Comparison of ENCODE assay signal across 8 cellular contexts in the genomic region with DNA sequence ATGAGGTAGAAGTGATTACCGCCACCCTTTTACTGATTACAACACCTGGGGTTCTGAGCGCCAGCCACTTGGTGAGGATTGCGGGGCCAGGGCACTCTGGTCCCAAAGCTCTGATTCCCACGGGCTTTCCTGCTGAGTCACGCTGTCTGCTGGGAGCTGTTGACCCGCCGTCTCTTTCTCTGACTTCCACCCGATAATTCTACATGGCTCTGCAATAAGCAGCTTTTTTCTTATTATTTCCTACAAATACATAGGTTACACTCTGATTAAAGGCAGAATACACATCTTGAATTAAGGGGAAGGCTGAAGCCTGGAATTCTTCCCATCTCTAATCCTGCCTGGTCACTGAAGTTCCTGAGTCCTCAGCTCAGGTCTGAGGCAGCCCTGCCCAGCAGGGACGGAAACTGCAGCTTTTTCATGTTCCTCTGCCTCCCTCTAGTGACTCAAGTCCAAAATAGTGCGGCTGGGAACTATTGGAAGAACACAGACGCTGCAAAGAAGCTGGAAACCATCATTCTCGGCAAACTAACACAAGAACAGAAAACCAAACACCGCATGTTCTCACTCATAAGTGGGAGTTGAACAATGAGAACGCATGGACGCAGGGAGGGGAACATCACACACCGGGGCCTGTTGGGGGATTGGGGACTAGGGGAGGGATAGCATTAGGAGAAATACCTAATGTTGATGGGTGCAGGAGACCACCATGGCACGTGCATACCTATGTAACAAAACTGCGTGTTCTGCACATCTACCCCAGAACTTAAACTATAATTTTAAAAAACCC.
A peak's percentile ranks its signal among the peaks of the same experiment; 100 is the strongest.
DNase-seq lines count a peak whose midpoint lies in the region; ATAC-seq and TF ChIP-seq lines count a peak whose summit lies in the region.

No MANE protein-coding gene starts in this region.

- no peaks in the 10 kb centered on the region for H3K36me3 ChIP-seq in HCT116 (ENCODE audit: control insufficient read depth in 1 of 2, insufficient read depth in 2 of 2, low read length in 2 of 2)
- H3K36me3 ChIP-seq in prostate gland: no peaks in the 10 kb centered on the region

- no peaks in the 10 kb centered on the region for H3K79me2 ChIP-seq in HCT116 (ENCODE audit: insufficient read depth, low read length)

- no TSS peak for BruUV-seq in HCT116 (replicated peaks; lab: Mats Ljungman, UMichigan)

- 10% methylated on average over 18 of the region's 18 CpGs for WGBS in right cardiac atrium
- WGBS in prostate gland: 11% methylated on average over 18 of the region's 18 CpGs

- intact Hi-C loops in HCT116 (cut with micrococcal nuclease) (loop anchor here (1.0 to 5.0 kb wide), 6 partner anchors 199 to 449 kb away; partner anchors contain the start of genes PFKFB3 and RBM17), right cardiac atrium (cut with DNase I) (loop anchor here (2.0 to 5.0 kb wide), 5 partner anchors 199 to 294 kb away; partner anchors contain the start of gene PFKFB3 (in 3 of the 4)), prostate gland (cut with DNase I) (loop anchor here (2.0 to 5.0 kb wide), 3 partner anchors 199 to 314 kb away; partner anchors contain the start of genes PFKFB3 and RBM17)

- in situ Hi-C loops in G401 (cut with HindIII; ENCODE audit: low sequenced_read_pairs) (no loop called here), astrocyte of the spinal cord (cut with HindIII; ENCODE audit: low sequenced_read_pairs) (no loop called here)

- H3K9me3 ChIP-seq in HCT116 (ENCODE audit: control insufficient read depth in 1 of 2, insufficient read depth in 1 of 2, low read depth in 1 of 2, low read length in 2 of 2): no peaks in the 10 kb centered on the region
- H3K9me3 ChIP-seq in right cardiac atrium (ENCODE audit: control insufficient read depth, low read length): no peaks in the 10 kb centered on the region
- H3K9me3 ChIP-seq in prostate gland: no peaks in the 10 kb centered on the region

- H3K9me2 ChIP-seq in HCT116 (ENCODE audit: insufficient read depth): no peaks in the 10 kb centered on the region

- peak overlapping the region; percentile 49 for H3K9ac ChIP-seq in HCT116 (ENCODE audit: low read length)

- ATAC-seq in HCT116: peak; percentile 97
- ATAC-seq in right cardiac atrium: peak; percentile 95 to 96
- no peak for ATAC-seq in HG03460 (IDR thresholded peaks at IDR 0.05; ENCODE audit: unreplicated experiment)

- POLR2A ChIA-PET in HCT116 (lab: Charles Lee): interaction anchor here (0.8 to 2.2 kb wide), 3 partner anchors 126 to 257 kb away, joined by 3 to 33 read pairs (median 3); partner anchors contain the start of gene PFKFB3

- H3K27ac ChIP-seq in HCT116 (ENCODE audit: low read depth, low read length) (peak overlapping the region; percentile 0; the same call in 1 of the 2 replicates), right cardiac atrium (ENCODE audit: low read length) (no peak overlapping the region), prostate gland (peak overlapping the region; percentile 25 to 40)

- H3K4me1 ChIP-seq in HCT116 (ENCODE audit: control insufficient read depth in 1 of 2, insufficient read depth in 2 of 2, low read length in 2 of 2): peaks cover 0 to 11% of the 10 kb centered on the region in 2 experiments; a peak in 2 of 4 replicates
- no peaks in the 10 kb centered on the region for H3K4me1 ChIP-seq in right cardiac atrium (ENCODE audit: control insufficient read depth, insufficient read depth, low read length)
- no peaks in the 10 kb centered on the region for H3K4me1 ChIP-seq in prostate gland (replicated peaks)

- TF ChIP-seq POLR2A in HCT116 (IDR thresholded peaks at IDR 0.05; ENCODE audit: borderline replicate concordance, extremely low read depth, insufficient read depth, insufficient read length) (no peak), prostate gland (IDR thresholded peaks at IDR 0.05) (no peak)

- H3K4me3 ChIP-seq in HCT116 (replicated peaks in 1 of 2; ENCODE audit: low read depth in 1 of 2, low read length in 2 of 2) (peak overlapping the region; percentile 46 to 57), astrocyte of the spinal cord (ENCODE audit: low read depth, low read length) (peak overlapping the region; percentile 30), right cardiac atrium (ENCODE audit: low read length) (peak overlapping the region; percentile 72), prostate gland (peak overlapping the region; percentile 5 to 21)

- TF ChIP-seq CTCF in HCT116 (IDR thresholded peaks at IDR 0.05 in 2 of 3, conservative IDR thresholded peaks at IDR 0.05 in 1 of 3; ENCODE audit: borderline replicate concordance in 1 of 3, insufficient read depth in 1 of 3, low read depth in 2 of 3, low read length in 2 of 3) (peak; percentile 66 to 96 (median 81)), astrocyte of the spinal cord (IDR thresholded peaks at IDR 0.05; ENCODE audit: low read depth, low read length) (peak; percentile 75), prostate gland (IDR thresholded peaks at IDR 0.05) (peak; percentile 21 to 92 (median 82))

- peak; percentile 89 for DNase-seq in G401 (ENCODE audit: low spot score)
- peak; percentile 89 for DNase-seq in HCT116 (ENCODE audit: low read depth, low spot score)
- DNase-seq in NCI-H1048 (lab: John Stamatoyannopoulos, UW): peak; percentile 39
- DNase-seq in SW 1271 (lab: John Stamatoyannopoulos, UW): peak; percentile 53 to 83
- peak; percentile 94 for DNase-seq in astrocyte of the spinal cord (ENCODE audit: low read depth, low spot score)
- DNase-seq in right cardiac atrium: peak; percentile 72 to 86 (median 81)
- DNase-seq in prostate gland (ENCODE audit: low spot score): peak; percentile 80

- peak overlapping the region; percentile 84 for H3K4me2 ChIP-seq in HCT116 (ENCODE audit: low read length)

- peak; percentile 97 for TF ChIP-seq RAD21 in HCT116 (IDR thresholded peaks at IDR 0.05; ENCODE audit: low read depth)

- CTCF ChIA-PET in HCT116 (lab: Charles Lee): interaction anchor here (0.6 to 3.5 kb wide), 47 partner anchors 9 to 779 kb away, joined by 3 to 118 read pairs (median 4); partner anchors contain the start of genes FBH1 and PFKFB3

- no peaks in the 10 kb centered on the region for H4K20me1 ChIP-seq in HCT116 (ENCODE audit: insufficient read depth)

- H2AFZ ChIP-seq in HCT116 (ENCODE audit: low read depth, low read length, poor library complexity, severe bottlenecking): peak overlapping the region; percentile 78

- RAD21 ChIA-PET in HCT116 (lab: Charles Lee; ENCODE audit: low non-redundant PET in 1 of 2, low total read pairs in 2 of 2, uncharacterized antibody in 2 of 2, unreplicated experiment in 2 of 2): interaction anchor here (0.6 to 2.3 kb wide), 15 partner anchors 14 to 1266 kb away, joined by 3 to 25 read pairs (median 4); partner anchors contain the start of genes PFKFB3 (in 2 of the 2), ANKRD16 (in 1 of the 2) and FBH1 (in 1 of the 2)

- H3K27me3 ChIP-seq in HCT116 (ENCODE audit: insufficient read depth, low read length) (no peaks in the 10 kb centered on the region), right cardiac atrium (ENCODE audit: control insufficient read depth, insufficient read depth) (no peaks in the 10 kb centered on the region), prostate gland (replicated peaks; ENCODE audit: insufficient read depth) (no peaks in the 10 kb centered on the region)

TF ChIP-seq in HCT116, 20 proteins besides CTCF, POLR2A, EP300 and RAD21 (continues in another document):
- TF ChIP-seq EZH2phosphoT487 (IDR thresholded peaks at IDR 0.05; ENCODE audit: borderline replicate concordance): no peak
- TF ChIP-seq CBX3 (IDR thresholded peaks at IDR 0.05; ENCODE audit: low read depth): peak; percentile 38; the same call in 1 of the 2 replicates
- TF ChIP-seq TCF7L2 (IDR thresholded peaks at IDR 0.05; ENCODE audit: borderline replicate concordance, extremely low read depth, insufficient read depth, insufficient read length): no peak
- TF ChIP-seq ZBTB33 (IDR thresholded peaks at IDR 0.05; ENCODE audit: extremely low read depth, insufficient replicate concordance, low read length): no peak
- no peak for TF ChIP-seq YY1 (IDR thresholded peaks at IDR 0.05; ENCODE audit: extremely low read depth, insufficient replicate concordance, low read depth, low read length)
- TF ChIP-seq FOSL1 (IDR thresholded peaks at IDR 0.05; ENCODE audit: low read depth): peak; percentile 29; the same call in 1 of the 2 replicates
- TF ChIP-seq JUND (IDR thresholded peaks at IDR 0.05): no peak
- TF ChIP-seq ATF3 (IDR thresholded peaks at IDR 0.05): no peak
- TF ChIP-seq ELF1 (IDR thresholded peaks at IDR 0.05; ENCODE audit: borderline replicate concordance, low read depth): no peak
- no peak for TF ChIP-seq ZFX (IDR thresholded peaks at IDR 0.05)
- no peak; the same call in 1 of the 2 replicates for TF ChIP-seq SIN3A (IDR thresholded peaks at IDR 0.05; ENCODE audit: low read depth)

Comparison
In these comparisons a context has a peak if more than half of its experiments do, and no peak if none do; other contexts are left out.
1. DNase-seq: peak in every context shown above with its lines; median percentile 94 in astrocyte of the spinal cord; 89 in G401; 89 in HCT116; 81 in right cardiac atrium; 80 in prostate gland; 68 in SW 1271; 39 in NCI-H1048.
2. H3K4me3 ChIP-seq: peak in every context shown above with its lines; median percentile 72 in right cardiac atrium; 52 in HCT116; 30 in astrocyte of the spinal cord; 13 in prostate gland.